29 cellular contexts compared by ENCODE assay signal in genomic region chr10:78794736-78795455, GRCh38.
"Had no signal": no experiment of that assay in that cellular context is flagged by ENCODE, and none has a peak within 500 bp of the region (broad histone marks: within the 10 kb centered on the region; RNA-seq: fewer than 3 reads in every experiment).

No MANE protein-coding gene starts in this region.

- H3K27me3 ChIP-seq: adrenal gland, body of pancreas, breast epithelium, Peyer's patch, SJSA1 had no signal

- DNase-seq: activated CD4-positive, alpha-beta T cell treated with anti-CD3 and anti-CD28 coated beads for 36 hours; activated CD4-positive, alpha-beta T cell treated with anti-CD3 and anti-CD28 coated beads, Interleukin-2, amount 10 ng/mL, durations not matched to agents 7 days and 5 days; activated CD4-positive, alpha-beta T cell treated with anti-CD3 and anti-CD28 coated beads, Interleukin-2, amount 50 U/mL, for 48 hours; activated CD8-positive, alpha-beta T cell treated with anti-CD3 and anti-CD28 coated beads, Interleukin-2, amount 10 ng/mL, durations not matched to agents 7 days and 5 days; activated gamma-delta T cell; activated naive CD4-positive, alpha-beta T cell treated with Interleukin-2 at 50 U/mL for 16 hours; activated T-cell treated with anti-CD3 and anti-CD28 coated beads, Interleukin-2, amount 50 U/mL, for 24 hours; adrenal gland; body of pancreas; caudate nucleus; Karpas-422; KBM-7; NCI-H1105; NCI-H1417 treated with DMSO at 0.1 percent for 48 hours; NCI-H187 treated with DMSO at 0.1 percent for 48 hours; NCI-H345; NCI-H510A; NCI-H526; NCI-H748 treated with DMSO at 0.1 percent for 48 hours; NK-92 treated with Interleukin-12 subunit alpha and Interleukin-12 subunit beta, amount 100 ng/mL, for 24 hours; PC-3; Peyer's patch; RPMI8226; SHP77 treated with DMSO at 0.1 percent for 48 hours; SK-N-SH had no signal

- H3K9me3 ChIP-seq: adrenal gland, body of pancreas, SJSA1, SK-N-SH had no signal

- H3K4me1 ChIP-seq: adrenal gland, body of pancreas, breast epithelium, Peyer's patch had no signal

- H3K27ac ChIP-seq: adrenal gland, body of pancreas, breast epithelium, Peyer's patch, SJSA1 had no signal

- H3K4me3 ChIP-seq: adrenal gland, body of pancreas, breast epithelium, Peyer's patch, SJSA1 had no signal

- ATAC-seq: activated CD4-positive, alpha-beta T cell treated with anti-CD3 and anti-CD28 coated beads for 36 hours; activated CD8-positive, alpha-beta T cell treated with anti-CD3 and anti-CD28 coated beads, Interleukin-2, amount 10 ng/mL, durations not matched to agents 7 days and 5 days; body of pancreas; PC-3 had no signal

- FAIRE-seq: astrocyte, TTC549 had no signal

- H3K36me3 ChIP-seq: adrenal gland, breast epithelium, Peyer's patch, SJSA1 had no signal
